ENCODE assay signal across 9 cellular contexts in genomic region chr20:17536944-17537444, GRCh38. TPM values are rescaled to one million over a fixed set of nuclear protein-coding genes. Genes with fewer than 3 reads are reported as not detected.
DNase-seq lines count a peak whose midpoint lies in the region; ATAC-seq and TF ChIP-seq lines count a peak whose summit lies in the region.
"Had no signal": no experiment of that assay in that cellular context is flagged by ENCODE, and none has a peak within 500 bp of the region (broad histone marks: within the 10 kb centered on the region; RNA-seq: fewer than 3 reads in every experiment).

No MANE protein-coding gene starts in this region.

- no peak overlapping the region for H3K4me3 ChIP-seq in OCI-LY1 (ENCODE audit: low read depth, low read length, poor library complexity, severe bottlenecking)
- no peak overlapping the region for H3K4me3 ChIP-seq in stomach

- 22 to 29% (median 27%) methylated on average over 6 of the region's 6 CpGs for WGBS in stomach, 5 donors

- no peak overlapping the region for H3K9ac ChIP-seq in OCI-LY1 (ENCODE audit: low read length)

- no peak overlapping the region for H2AFZ ChIP-seq in OCI-LY1 (ENCODE audit: low read length)

- no peaks in the 10 kb centered on the region for H3K9me2 ChIP-seq in OCI-LY1 (ENCODE audit: low read depth, low read length)

- H3K4me1 ChIP-seq in OCI-LY1 (ENCODE audit: insufficient read depth, low read length, severe bottlenecking) (peaks cover 6% of the 10 kb centered on the region), stomach (peaks cover 0 to 17% (median 7%) of the 10 kb centered on the region in 4 donors)

- H4K20me1 ChIP-seq in OCI-LY1 (ENCODE audit: insufficient read depth, low read length) = no peaks in the 10 kb centered on the region

- H3K4me2 ChIP-seq in OCI-LY1 (ENCODE audit: low read length) = no peak overlapping the region

- TF ChIP-seq POLR2A in erythroblast (IDR thresholded peaks at IDR 0.05; ENCODE audit: low read length) (no peak), stomach (IDR thresholded peaks at IDR 0.05) (no peak)

- no peaks in the 10 kb centered on the region for H3K36me3 Mint-ChIP-seq in nephron (ENCODE audit: low read depth)

- peaks cover 5% of the 10 kb centered on the region for H3K27me3 Mint-ChIP-seq in nephron (ENCODE audit: low read depth)

- no peak overlapping the region for H3K27ac ChIP-seq in OCI-LY1 (ENCODE audit: low read depth, low read length, poor library complexity, severe bottlenecking)
- H3K27ac ChIP-seq in stomach = peak overlapping the region in 2 of 5 donors; percentile 11 to 36
- H3K27ac ChIP-seq: epithelial cell of prostate had no signal

- peak; percentile 90 for DNase-seq in DMS 273 (lab: John Stamatoyannopoulos, UW; ENCODE audit: unreplicated experiment)
- peak; percentile 95 for DNase-seq in HuH-7 (ENCODE audit: low spot score)
- DNase-seq in activated CD8-positive, alpha-beta memory T cell treated with anti-CD3 and anti-CD28 coated beads, Interleukin-2, amount 50 U/mL, for 48 hours = peak; percentile 64
- peak; percentile 75 to 81 for DNase-seq in erythroblast (lab: John Stamatoyannopoulos, UW)
- DNase-seq in stomach = peak; percentile 76

- TF ChIP-seq EP300 in stomach (IDR thresholded peaks at IDR 0.05) = no peak

- peak overlapping the region in 1 of 3 experiments; percentile 1 for H3K4me3 Mint-ChIP-seq in nephron

- peaks cover 19% of the 10 kb centered on the region for H3K4me1 Mint-ChIP-seq in nephron

- H3F3A ChIP-seq in OCI-LY1 (ENCODE audit: insufficient read depth, low read length) = no peaks in the 10 kb centered on the region

- TF ChIP-seq CTCF in OCI-LY1 (IDR thresholded peaks at IDR 0.05; ENCODE audit: low read length) (peak; percentile 92), nephron (IDR thresholded peaks at IDR 0.05; ENCODE audit: unreplicated experiment in 3 of 3) (peak; percentile 90 to 93 (median 91)), stomach (IDR thresholded peaks at IDR 0.05) (peak in 6 of 7 experiments; percentile 82 to 99 (median 89))

- H3K79me2 ChIP-seq in OCI-LY1 (ENCODE audit: insufficient read depth, low read length) = no peaks in the 10 kb centered on the region

- peak; percentile 80 for ATAC-seq in GM21390 (IDR thresholded peaks at IDR 0.05; ENCODE audit: unreplicated experiment)

- no peaks in the 10 kb centered on the region for H3K36me3 ChIP-seq in OCI-LY1 (ENCODE audit: insufficient read depth, low read length)
- H3K36me3 ChIP-seq in stomach = no peaks in the 10 kb centered on the region

- H3K9me3 Mint-ChIP-seq in nephron = no peaks in the 10 kb centered on the region

- intact Hi-C loops in stomach (cut with DNase I; ENCODE audit: low total_unique reads) = loop anchor here (5.0 kb wide), 1 partner anchor 80 kb away; no protein-coding TSS in a partner anchor

- H3K27me3 ChIP-seq in OCI-LY1 (ENCODE audit: insufficient read depth, low read length) (no peaks in the 10 kb centered on the region), stomach (no peaks in the 10 kb centered on the region)

- H3K9me3 ChIP-seq in OCI-LY1 (ENCODE audit: low read length) = no peaks in the 10 kb centered on the region
- H3K9me3 ChIP-seq in stomach = no peaks in the 10 kb centered on the region

- peak overlapping the region in 2 of 3 experiments; percentile 22 to 52 for H3K27ac Mint-ChIP-seq in nephron

RNA-seq across cellular contexts. Expression of gene BFSP1, which starts 5.8 kb away (rescaled TPM):
- 1 to 10 TPM in 3 of 5 donors, not detected in 2; 1.7 to 7.1 (median 3.2) TPM for total RNA-seq in stomach
- polyA plus RNA-seq in stomach = 1 to 10 TPM in 1 of 3 donors, under 1 TPM in 1, not detected in 1; 0.70 to 1.2 TPM

RNA-seq across cellular contexts. Expression of gene DSTN, which starts 32.9 kb away (rescaled TPM):
- total RNA-seq in stomach = 1,000 to 10,000 TPM in 1 of 5 donors, 100 to 1,000 TPM in 4; 334 to 1,254 (median 555) TPM
- polyA plus RNA-seq in stomach = 100 to 1,000 TPM; 464 to 624 (median 598) TPM
